Comparison of ENCODE assay signal across 15 cellular contexts in genomic region chr1:245263701-245264100, GRCh38.
A peak's percentile ranks its signal among the peaks of the same experiment; 100 is the strongest.
DNase-seq lines count a peak whose midpoint lies in the region; ATAC-seq and TF ChIP-seq lines count a peak whose summit lies in the region.
"Had no signal": no experiment of that assay in that cellular context is flagged by ENCODE, and none has a peak within 500 bp of the region (broad histone marks: within the 10 kb centered on the region; RNA-seq: fewer than 3 reads in every experiment).

No MANE protein-coding gene starts in this region.

- TF ChIP-seq CTCF in AG10803 (conservative IDR thresholded peaks at IDR 0.05; ENCODE audit: low read length) (no peak), esophagus muscularis mucosa (IDR thresholded peaks at IDR 0.05) (no peak), suprapubic skin (IDR thresholded peaks at IDR 0.05) (no peak)

- TF ChIP-seq POLR2A in esophagus muscularis mucosa (IDR thresholded peaks at IDR 0.05; ENCODE audit: low read depth) (no peak), suprapubic skin (IDR thresholded peaks at IDR 0.05) (no peak)

- no peak overlapping the region for H3K4me3 ChIP-seq in AG10803 (ENCODE audit: low read length)
- H3K4me3 ChIP-seq in GM23248: peak overlapping the region; percentile 25
- H3K4me3 ChIP-seq in esophagus muscularis mucosa: no peak overlapping the region
- H3K4me3 ChIP-seq in suprapubic skin: no peak overlapping the region
- H3K4me3 ChIP-seq: GM23338, SK-N-MC had no signal

- intact Hi-C loops in esophagus muscularis mucosa (cut with DNase I): no loop called here

- H3K4me1 ChIP-seq in GM23248 (ENCODE audit: insufficient read depth) (peaks cover 18% of the 10 kb centered on the region), esophagus muscularis mucosa (no peaks in the 10 kb centered on the region), suprapubic skin (peaks cover 3% of the 10 kb centered on the region)

- peak overlapping the region; percentile 31 for H2AFZ ChIP-seq in GM23248
- H2AFZ ChIP-seq: GM23338 had no signal

- H3K4me2 ChIP-seq in GM23248 (ENCODE audit: unreplicated experiment): peak overlapping the region; percentile 55
- H3K4me2 ChIP-seq: GM23338, KMS-11 had no signal

- H3K9me2 ChIP-seq in GM23248 (ENCODE audit: insufficient read depth): no peaks in the 10 kb centered on the region

- H3K9ac ChIP-seq in GM23248: peak overlapping the region; percentile 62
- H3K9ac ChIP-seq: KMS-11 had no signal

- 8 to 15% methylated on average over 4 of the region's 4 CpGs for WGBS in GM23248 (ENCODE audit: low coverage in 1 of 2, low lambda C conversion rate in 2 of 2, missing lambda C conversion rate in 2 of 2), 2 experiments
- 76% methylated on average over 4 of the region's 4 CpGs for WGBS in esophagus muscularis mucosa
- WGBS in suprapubic skin: 66% methylated on average over 4 of the region's 4 CpGs

- peak overlapping the region; percentile 57 for H3K27ac ChIP-seq in GM23248
- no peak overlapping the region for H3K27ac ChIP-seq in esophagus muscularis mucosa (replicated peaks in 1 of 4)
- no peak overlapping the region for H3K27ac ChIP-seq in suprapubic skin
- H3K27ac ChIP-seq: KMS-11, SK-N-MC had no signal

- in situ Hi-C loops in GM23248 (cut with MboI): no loop called here

- no peak for ATAC-seq in GM21515 (IDR thresholded peaks at IDR 0.05; ENCODE audit: unreplicated experiment)
- no peak for ATAC-seq in GM21381 (IDR thresholded peaks at IDR 0.05; ENCODE audit: unreplicated experiment)
- ATAC-seq in activated CD4-positive, CD25-positive, alpha-beta regulatory T cell treated with anti-CD3 and anti-CD28 coated beads, Interleukin-2, amount 50 U/mL, for 24 hours: no peak
- ATAC-seq: GM23338, PC-3 had no signal

- peak; percentile 94 for DNase-seq in AG10803 (ENCODE audit: low read depth)
- peak; percentile 91 for DNase-seq in GM23248
- peak; percentile 45 for DNase-seq in esophagus muscularis mucosa (ENCODE audit: extremely low spot score)
- DNase-seq in myocyte (ENCODE audit: low read depth): peak; percentile 4
- no peak for DNase-seq in suprapubic skin (ENCODE audit: low spot score in 2 of 2)
- DNase-seq: NCI-H1092, NCI-H226, NCI-H748 treated with DMSO at 0.1 percent for 48 hours, PC-3 had no signal

- H3F3A ChIP-seq in GM23248 (ENCODE audit: insufficient read depth): 0 out of 2 replicates have a peak, but pooled peaks cover 17% of the 10 kb centered on the region

- H3K9me3 ChIP-seq in GM23248 (ENCODE audit: low read depth) (no peaks in the 10 kb centered on the region), esophagus muscularis mucosa (no peaks in the 10 kb centered on the region), suprapubic skin (no peaks in the 10 kb centered on the region)

- H3K27me3 ChIP-seq in GM23248 (replicated peaks; ENCODE audit: insufficient read depth) (no peaks in the 10 kb centered on the region), esophagus muscularis mucosa (no peaks in the 10 kb centered on the region), suprapubic skin (peaks cover 10% of the 10 kb centered on the region)

- TF ChIP-seq EP300 in esophagus muscularis mucosa (IDR thresholded peaks at IDR 0.05) (no peak), suprapubic skin (IDR thresholded peaks at IDR 0.05) (no peak)

- no peaks in the 10 kb centered on the region for H3K36me3 ChIP-seq in GM23248 (ENCODE audit: low read depth)
- no peaks in the 10 kb centered on the region for H3K36me3 ChIP-seq in esophagus muscularis mucosa
- H3K36me3 ChIP-seq in suprapubic skin: no peaks in the 10 kb centered on the region

- H4K20me1 ChIP-seq in GM23248 (ENCODE audit: insufficient read depth): no peaks in the 10 kb centered on the region

- no peaks in the 10 kb centered on the region for H3K79me2 ChIP-seq in GM23248 (ENCODE audit: insufficient read depth)

Comparison
In these comparisons a context has a peak if more than half of its experiments do, and no peak if none do; other contexts are left out.
1. DNase-seq: peak in AG10803 (single experiment), GM23248 (single experiment), esophagus muscularis mucosa (single experiment) and myocyte (single experiment); none in suprapubic skin (0 of 2).